ENCODE assay signal across 9 cellular contexts in the genomic region with DNA sequence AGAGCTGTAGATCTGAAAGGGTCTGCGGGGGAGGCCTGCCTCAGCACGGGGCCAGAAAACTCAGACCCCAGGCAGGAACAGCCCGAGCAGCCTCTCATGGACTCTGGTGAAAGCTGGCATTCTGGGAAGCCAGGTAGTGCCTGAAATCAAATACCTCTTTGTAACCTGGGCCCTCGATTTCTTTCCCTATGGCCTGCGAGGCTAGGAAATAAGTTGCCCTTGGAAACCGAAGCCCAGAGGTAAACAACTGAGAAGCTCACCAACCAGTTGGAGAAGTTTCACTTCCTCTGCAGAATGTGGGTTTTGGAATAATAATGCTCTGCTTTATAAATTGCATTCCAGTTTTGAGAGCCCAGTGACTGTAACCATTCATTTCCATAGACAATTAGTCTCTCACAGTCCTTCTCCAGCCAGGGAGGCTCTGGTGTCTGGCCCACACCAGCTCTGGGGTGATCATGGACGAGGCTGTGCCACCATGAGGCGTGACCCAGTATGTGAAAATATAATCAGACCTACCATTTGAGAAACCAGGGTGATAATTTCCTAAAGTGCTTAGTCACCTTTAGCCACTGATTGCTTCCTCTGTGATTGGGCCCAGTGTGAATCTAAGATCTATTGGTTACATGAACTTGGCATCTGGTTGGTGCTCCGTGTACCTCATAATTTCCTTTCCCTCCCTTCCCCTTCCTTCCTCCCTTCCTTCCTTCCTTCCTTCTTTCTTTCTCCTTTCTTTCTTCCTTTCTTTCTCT.
DNase-seq lines count a peak whose midpoint lies in the region; ATAC-seq and TF ChIP-seq lines count a peak whose summit lies in the region.
"Had no signal": no experiment of that assay in that cellular context is flagged by ENCODE, and none has a peak within 500 bp of the region (broad histone marks: within the 10 kb centered on the region; RNA-seq: fewer than 3 reads in every experiment).

No MANE protein-coding gene starts in this region.

- H3K27ac ChIP-seq in RWPE1: peak overlapping the region; percentile 44; the same call in 1 of the 2 replicates
- H3K27ac ChIP-seq in skin epidermis: peak overlapping the region in 17 of 21 experiments; percentile 0 to 76 (median 39)
- H3K27ac ChIP-seq: KMS-11 had no signal

- H3K4me3 ChIP-seq in skin epidermis: no peak overlapping the region

- no peak for ATAC-seq in GM21786 (IDR thresholded peaks at IDR 0.05; ENCODE audit: unreplicated experiment)

- TF ChIP-seq CTCF in RWPE1 (conservative IDR thresholded peaks at IDR 0.05; ENCODE audit: low read depth) (no peak), GM13976 (IDR thresholded peaks at IDR 0.05; ENCODE audit: borderline replicate concordance, control extremely low read depth, extremely low read depth, insufficient read depth, missing control alignments) (no peak)

- in situ Hi-C loops in GM13976 (cut with MboI; ENCODE audit: low sequenced_read_pairs, unreplicated experiment): no loop called here

- POLR2A ChIA-PET in RWPE1 (lab: Yijun Ruan, JAX; ENCODE audit: low non-redundant PET): no interaction called here

- CTCF ChIA-PET in RWPE1 (lab: Yijun Ruan, JAX): interaction anchor here (0.6 kb wide), 2 partner anchors 176 to 245 kb away, joined by 3 to 4 read pairs; no protein-coding TSS in a partner anchor

- DNase-seq in NCI-H2196 (lab: John Stamatoyannopoulos, UW; ENCODE audit: unreplicated experiment): peak; percentile 33
- no peak for DNase-seq in NCI-H2196 treated with DMSO at 0.1 percent for 48 hours (lab: John Stamatoyannopoulos, UW; ENCODE audit: unreplicated experiment)
- DNase-seq in RWPE1 (ENCODE audit: low spot score): no peak
- DNase-seq in glomerular visceral epithelial cell (ENCODE audit: extremely low spot score): peak; percentile 20
- DNase-seq in HuH-7.5 (ENCODE audit: low spot score): no peak
- DNase-seq in GM13976 (ENCODE audit: low spot score): no peak

Comparison
In these comparisons a context has a peak if more than half of its experiments do, and no peak if none do; other contexts are left out.
1. DNase-seq: peak in NCI-H2196 (single experiment) and glomerular visceral epithelial cell (single experiment); none in NCI-H2196 treated with DMSO at 0.1 percent for 48 hours (single experiment), RWPE1 (single experiment), HuH-7.5 (single experiment) and GM13976 (single experiment).